Comparison of ENCODE assay signal across 13 cellular contexts in the genomic region with DNA sequence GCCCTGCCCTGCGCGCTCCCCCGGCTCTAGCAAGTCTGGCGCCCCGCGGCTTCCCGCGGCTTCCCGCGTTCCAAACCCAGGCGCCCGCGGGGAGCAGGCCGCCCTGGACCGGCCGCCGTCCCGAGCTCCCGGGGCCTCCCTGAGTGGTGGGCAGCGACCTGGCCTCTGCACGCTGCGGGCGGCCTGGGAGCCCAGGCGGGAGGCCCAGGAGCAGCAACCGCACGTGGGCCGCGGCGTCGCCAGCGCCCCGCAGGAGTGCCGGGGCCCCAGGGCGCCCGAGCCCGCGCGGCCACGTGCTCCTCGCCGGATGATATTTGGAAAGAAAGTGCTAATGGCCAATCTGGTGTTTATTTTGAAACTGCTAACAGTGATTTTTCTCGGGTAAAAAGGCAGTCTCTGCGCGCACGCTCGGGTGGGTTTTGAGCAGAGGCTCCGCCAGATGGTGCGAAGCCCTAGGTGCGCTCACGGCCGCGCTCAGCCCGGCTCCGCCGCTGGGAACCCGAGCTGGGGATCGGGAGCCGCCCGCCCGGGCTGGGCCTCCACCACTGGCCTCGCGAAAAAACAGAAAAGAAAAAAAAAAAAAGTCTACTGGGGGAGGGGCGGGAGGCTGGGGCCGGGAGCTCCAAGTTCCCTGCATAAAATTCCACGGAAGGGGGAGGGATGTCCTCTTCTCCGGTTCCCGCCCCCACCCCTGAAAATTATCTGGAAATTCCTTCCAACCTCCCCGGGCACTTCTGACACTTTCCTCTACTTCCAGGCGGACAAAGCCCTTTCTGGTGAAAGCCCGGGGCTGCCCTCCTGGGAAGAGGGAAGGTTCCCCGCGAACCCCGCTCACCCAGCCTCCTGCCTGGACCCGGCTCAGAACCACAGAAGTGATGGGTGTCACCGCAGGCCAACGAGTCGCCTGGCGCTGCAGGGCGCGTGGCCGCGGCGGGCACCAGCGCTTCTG. TPM values are rescaled to one million over a fixed set of nuclear protein-coding genes. Genes with fewer than 3 reads are reported as not detected.
DNase-seq lines count a peak whose midpoint lies in the region; ATAC-seq and TF ChIP-seq lines count a peak whose summit lies in the region.
"Had no signal": no experiment of that assay in that cellular context is flagged by ENCODE, and none has a peak within 500 bp of the region (broad histone marks: within the 10 kb centered on the region; RNA-seq: fewer than 3 reads in every experiment).

No MANE protein-coding gene starts in this region.

- no peak overlapping the region for H3K4me3 Mint-ChIP-seq in activated CD4-positive, alpha-beta T cell treated with anti-CD3 and anti-CD28 coated beads, Interleukin-2, amount 10 ng/mL, durations not matched to agents 24 days and 14 days
- peak overlapping the region; percentile 66 to 93 (median 82) for H3K4me3 Mint-ChIP-seq in brain

- no peak for DNase-seq in activated CD4-positive, alpha-beta T cell treated with anti-CD3 and anti-CD28 coated beads, Interleukin-2, amount 10 ng/mL, durations not matched to agents 24 days and 14 days
- DNase-seq in activated CD4-positive, alpha-beta T cell treated with anti-CD3 and anti-CD28 coated beads for 1 hour = no peak
- DNase-seq: activated effector memory CD4-positive, alpha-beta T cell treated with Interleukin-2 at 50 U/mL for 16 hours; effector CD8-positive, alpha-beta T cell; NCI-H774; T-helper 9 cell; upper lobe of right lung had no signal

- H3K4me1 ChIP-seq in mesodermal cell (ENCODE audit: control insufficient read depth, insufficient read depth, low read length, poor library complexity, severe bottlenecking) (peaks cover 18% of the 10 kb centered on the region), subcutaneous abdominal adipose tissue (ENCODE audit: control insufficient read depth in 5 of 5, insufficient read depth in 5 of 5, low read length in 5 of 5) (peaks cover 8 to 84% (median 74%) of the 10 kb centered on the region in 5 donors)

- H3K9ac ChIP-seq in subcutaneous abdominal adipose tissue (ENCODE audit: low read length in 5 of 5) = peak overlapping the region in 4 of 5 donors; percentile 48 to 78 (median 64)

- H3K36me3 ChIP-seq in mesodermal cell (ENCODE audit: control insufficient read depth, insufficient read depth, low read length) = no peaks in the 10 kb centered on the region
- H3K36me3 ChIP-seq in subcutaneous abdominal adipose tissue (ENCODE audit: control insufficient read depth in 5 of 5, insufficient read depth in 5 of 5, low read length in 5 of 5) = peaks cover 0 to 3% (median 0%) of the 10 kb centered on the region in 5 donors
- H3K36me3 ChIP-seq: upper lobe of right lung had no signal

- H3K4me3 ChIP-seq in mesodermal cell (ENCODE audit: extremely low read depth, insufficient read depth, low read length, poor library complexity, severe bottlenecking) (peak overlapping the region; percentile 20), subcutaneous abdominal adipose tissue (ENCODE audit: low read depth in 1 of 5, low read length in 5 of 5) (peak overlapping the region in 4 of 5 donors; percentile 71 to 90 (median 86))
- H3K4me3 ChIP-seq: upper lobe of right lung had no signal

- peaks cover 13% of the 10 kb centered on the region for H3K36me3 Mint-ChIP-seq in activated CD4-positive, alpha-beta T cell treated with anti-CD3 and anti-CD28 coated beads, Interleukin-2, amount 10 ng/mL, durations not matched to agents 24 days and 14 days (ENCODE audit: low read depth)
- peaks cover 46% of the 10 kb centered on the region for H3K36me3 Mint-ChIP-seq in brain

- no peaks in the 10 kb centered on the region for H3K9me3 ChIP-seq in mesodermal cell (ENCODE audit: control insufficient read depth, low read length)
- no peaks in the 10 kb centered on the region for H3K9me3 ChIP-seq in subcutaneous abdominal adipose tissue (ENCODE audit: control insufficient read depth in 5 of 5, low read length in 5 of 5)
- H3K9me3 ChIP-seq: upper lobe of right lung had no signal

- peaks cover 13% of the 10 kb centered on the region for H3K9me3 Mint-ChIP-seq in activated CD4-positive, alpha-beta T cell treated with anti-CD3 and anti-CD28 coated beads, Interleukin-2, amount 10 ng/mL, durations not matched to agents 24 days and 14 days
- peaks cover 0 to 6% (median 0%) of the 10 kb centered on the region in 5 experiments for H3K9me3 Mint-ChIP-seq in brain

- H3K27me3 Mint-ChIP-seq in activated CD4-positive, alpha-beta T cell treated with anti-CD3 and anti-CD28 coated beads, Interleukin-2, amount 10 ng/mL, durations not matched to agents 24 days and 14 days = peaks cover 67% of the 10 kb centered on the region
- H3K27me3 Mint-ChIP-seq in brain = peaks cover 94% of the 10 kb centered on the region

- no peak overlapping the region for H3K27ac ChIP-seq in mesodermal cell (ENCODE audit: low read depth, low read length, severe bottlenecking)
- peak overlapping the region; percentile 96 for H3K27ac ChIP-seq in subcutaneous abdominal adipose tissue (ENCODE audit: low read depth, low read length)
- H3K27ac ChIP-seq: upper lobe of right lung had no signal

- intact Hi-C loops in activated CD4-positive, alpha-beta T cell treated with anti-CD3 and anti-CD28 coated beads, Interleukin-2, amount 10 ng/mL, durations not matched to agents 24 days and 14 days (cut with micrococcal nuclease) = loop anchor here (5.0 kb wide), 1 partner anchor 152 kb away; the partner anchor contains the start of gene C10orf143

- H3K27me3 ChIP-seq in subcutaneous abdominal adipose tissue (ENCODE audit: control insufficient read depth in 5 of 5, insufficient read depth in 4 of 5, low read length in 5 of 5) = peaks cover 0 to 5% (median 0%) of the 10 kb centered on the region in 5 donors

- 1% methylated on average over 51 to 69 of the region's 84 CpGs for WGBS in mesodermal cell (ENCODE audit: insufficient coverage in 2 of 2), 2 experiments

- no peak for TF ChIP-seq CTCF in brain (conservative IDR thresholded peaks at IDR 0.05)

- peak overlapping the region; percentile 72 for H3K27ac Mint-ChIP-seq in activated CD4-positive, alpha-beta T cell treated with anti-CD3 and anti-CD28 coated beads, Interleukin-2, amount 10 ng/mL, durations not matched to agents 24 days and 14 days
- H3K27ac Mint-ChIP-seq in brain = peak overlapping the region in 3 of 5 experiments; percentile 71 to 96 (median 76)

- peaks cover 14% of the 10 kb centered on the region for H3K4me1 Mint-ChIP-seq in activated CD4-positive, alpha-beta T cell treated with anti-CD3 and anti-CD28 coated beads, Interleukin-2, amount 10 ng/mL, durations not matched to agents 24 days and 14 days
- peaks cover 62% of the 10 kb centered on the region for H3K4me1 Mint-ChIP-seq in brain

- ATAC-seq in HG03196 (IDR thresholded peaks at IDR 0.05; ENCODE audit: unreplicated experiment) (no peak), HG02642 (IDR thresholded peaks at IDR 0.05; ENCODE audit: poor library complexity, unreplicated experiment) (no peak), SK-N-SH treated with all-trans-retinoic acid at 6 μM for 48 hours (no peak)

TF ChIP-seq in SK-N-SH treated with all-trans-retinoic acid at 6 μM for 48 hours, 23 proteins besides CTCF, POLR2A, EP300 and RAD21 (continues in another document):
- no peak for TF ChIP-seq CSRNP3 (CRISPR knock-in tag; IDR thresholded peaks at IDR 0.05)
- TF ChIP-seq, protein P1, sequence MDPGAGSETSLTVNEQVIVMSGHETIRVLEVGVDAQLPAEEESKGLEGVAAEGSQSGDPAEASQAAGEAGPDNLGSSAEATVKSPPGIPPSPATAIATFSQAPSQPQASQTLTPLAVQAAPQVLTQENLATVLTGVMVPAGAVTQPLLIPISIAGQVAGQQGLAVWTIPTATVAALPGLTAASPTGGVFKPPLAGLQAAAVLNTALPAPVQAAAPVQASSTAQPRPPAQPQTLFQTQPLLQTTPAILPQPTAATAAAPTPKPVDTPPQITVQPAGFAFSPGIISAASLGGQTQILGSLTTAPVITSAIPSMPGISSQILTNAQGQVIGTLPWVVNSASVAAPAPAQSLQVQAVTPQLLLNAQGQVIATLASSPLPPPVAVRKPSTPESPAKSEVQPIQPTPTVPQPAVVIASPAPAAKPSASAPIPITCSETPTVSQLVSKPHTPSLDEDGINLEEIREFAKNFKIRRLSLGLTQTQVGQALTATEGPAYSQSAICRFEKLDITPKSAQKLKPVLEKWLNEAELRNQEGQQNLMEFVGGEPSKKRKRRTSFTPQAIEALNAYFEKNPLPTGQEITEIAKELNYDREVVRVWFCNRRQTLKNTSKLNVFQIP (CRISPR knock-in tag; IDR thresholded peaks at IDR 0.05; ENCODE audit: borderline replicate concordance, low read depth) = no peak
- TF ChIP-seq CSDC2 (CRISPR knock-in tag; IDR thresholded peaks at IDR 0.05) = no peak
- TF ChIP-seq SNAI2 (CRISPR knock-in tag; IDR thresholded peaks at IDR 0.05) = no peak
- no peak for TF ChIP-seq ZNF70 (CRISPR knock-in tag; IDR thresholded peaks at IDR 0.05)
- no peak for TF ChIP-seq ISL1 (CRISPR knock-in tag; IDR thresholded peaks at IDR 0.05)
- TF ChIP-seq ZNF565 (CRISPR knock-in tag; conservative IDR thresholded peaks at IDR 0.05; ENCODE audit: low read depth) = no peak

RNA-seq across cellular contexts. Expression of gene EBF3, which starts 4.3 kb away (rescaled TPM):
- total RNA-seq in activated CD4-positive, alpha-beta T cell treated with anti-CD3 and anti-CD28 coated beads, Interleukin-2, amount 10 ng/mL, durations not matched to agents 24 days and 14 days = not detected in 2 replicates
- 22.3 TPM for polyA plus RNA-seq in brain (ENCODE audit: insufficient read depth, low read depth, low replicate concordance)
- 5.8 TPM for polyA plus RNA-seq in mesodermal cell (2013, experiment 1 of 2)
- 4.6 TPM for polyA plus RNA-seq in mesodermal cell (2013, experiment 2 of 2)
